ENCODE assay signal across 1 cellular context in genomic region chr12:121015825-121016766, GRCh38.
TF ChIP-seq lines count a peak whose summit lies in the region.

Gene C12orf43, minus strand, starts transcription at chr12:121016487. Its CDS starts 13 bp downstream, at chr12:121016474.

TF ChIP-seq in K562, 482 proteins besides CTCF, POLR2A, EP300 and RAD21 (continued from another document):
- TF ChIP-seq USF1 (CRISPR knock-in tag; IDR thresholded peaks at IDR 0.05) (peak; percentile 93), MAZ (CRISPR knock-in tag; conservative IDR thresholded peaks at IDR 0.05 in 1 of 2, IDR thresholded peaks at IDR 0.05 in 1 of 2) (peak; percentile 46; a peak in 1 of 4 replicates), ZNF830 (CRISPR knock-in tag; IDR thresholded peaks at IDR 0.05) (no peak), TAF9B (IDR thresholded peaks at IDR 0.05; ENCODE audit: partially characterized antibody) (peak; percentile 71), NFIC (IDR thresholded peaks at IDR 0.05) (peak; percentile 12; the same call in 1 of the 2 replicates), POLR2B (IDR thresholded peaks at IDR 0.05; ENCODE audit: low read depth, partially characterized antibody) (peak; percentile 67), FOXK2 (conservative IDR thresholded peaks at IDR 0.05 in 1 of 2, IDR thresholded peaks at IDR 0.05 in 1 of 2; ENCODE audit: low read depth in 2 of 2) (peak; percentile 71 to 86), SMAD1 (IDR thresholded peaks at IDR 0.05; ENCODE audit: low read depth, low read length, partially characterized antibody) (peak; percentile 28), RBFOX2 (IDR thresholded peaks at IDR 0.05; ENCODE audit: low read depth, low read length) (peak; percentile 89), MYC (IDR thresholded peaks at IDR 0.05; ENCODE audit: low read depth, low read length) (peak; percentile 57), MYC (CRISPR knock-in tag; IDR thresholded peaks at IDR 0.05; ENCODE audit: borderline replicate concordance, low read depth) (peak; percentile 52; the same call in 1 of the 2 replicates), HCFC1 (IDR thresholded peaks at IDR 0.05; ENCODE audit: low read depth, low read length) (peak; percentile 98), BCL6 (CRISPR knock-in tag; IDR thresholded peaks at IDR 0.05) (0 out of 2 replicates have a peak, but pooled peaks have one; percentile 20), HDAC8 (tag; IDR thresholded peaks at IDR 0.05) (0 out of 2 replicates have a peak, but pooled peaks have one; percentile 6), ZC3H11A (IDR thresholded peaks at IDR 0.05; ENCODE audit: low read depth, low read length) (0 out of 2 replicates have a peak, but pooled peaks have one; percentile 59), POLR2AphosphoS5 (IDR thresholded peaks at IDR 0.05; ENCODE audit: control insufficient read depth, insufficient read depth, low read depth, low read length) (peak; percentile 88), RAD51 (IDR thresholded peaks at IDR 0.05; ENCODE audit: borderline replicate concordance, low read depth) (peak; percentile 80), GTF2F1 (IDR thresholded peaks at IDR 0.05; ENCODE audit: low read depth, low read length) (peak; percentile 69), MXI1 (IDR thresholded peaks at IDR 0.05; ENCODE audit: low read depth, low read length) (peak; percentile 87), CHD2 (IDR thresholded peaks at IDR 0.05; ENCODE audit: low read depth, low read length) (peak; percentile 66), PBX2 (CRISPR knock-in tag; IDR thresholded peaks at IDR 0.05; ENCODE audit: low read depth) (no peak), PBX2 (tag; conservative IDR thresholded peaks at IDR 0.05; ENCODE audit: low read depth) (no peak), ZNF583 (CRISPR knock-in tag; IDR thresholded peaks at IDR 0.05) (peak; percentile 74; the same call in 1 of the 2 replicates), GTF2B (IDR thresholded peaks at IDR 0.05; ENCODE audit: extremely low read depth, insufficient read length) (no peak), TBP (optimal IDR thresholded peaks at IDR 0.05; ENCODE audit: low read depth, low read length) (peak; percentile 92), LEF1 (IDR thresholded peaks at IDR 0.05) (no peak), USF2 (CRISPR knock-in tag; IDR thresholded peaks at IDR 0.05) (peak; percentile 90), GABPB1 (CRISPR knock-in tag; IDR thresholded peaks at IDR 0.05) (peak; percentile 77; the same call in 1 of the 2 replicates)
- TF ChIP-seq, protein P1, sequence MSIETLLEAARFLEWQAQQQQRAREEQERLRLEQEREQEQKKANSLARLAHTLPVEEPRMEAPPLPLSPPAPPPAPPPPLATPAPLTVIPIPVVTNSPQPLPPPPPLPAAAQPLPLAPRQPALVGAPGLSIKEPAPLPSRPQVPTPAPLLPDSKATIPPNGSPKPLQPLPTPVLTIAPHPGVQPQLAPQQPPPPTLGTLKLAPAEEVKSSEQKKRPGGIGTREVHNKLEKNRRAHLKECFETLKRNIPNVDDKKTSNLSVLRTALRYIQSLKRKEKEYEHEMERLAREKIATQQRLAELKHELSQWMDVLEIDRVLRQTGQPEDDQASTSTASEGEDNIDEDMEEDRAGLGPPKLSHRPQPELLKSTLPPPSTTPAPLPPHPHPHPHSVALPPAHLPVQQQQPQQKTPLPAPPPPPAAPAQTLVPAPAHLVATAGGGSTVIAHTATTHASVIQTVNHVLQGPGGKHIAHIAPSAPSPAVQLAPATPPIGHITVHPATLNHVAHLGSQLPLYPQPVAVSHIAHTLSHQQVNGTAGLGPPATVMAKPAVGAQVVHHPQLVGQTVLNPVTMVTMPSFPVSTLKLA (conservative IDR thresholded peaks at IDR 0.05), result peak; percentile 71 to 86; a peak in 3 of 4 replicates
- TF ChIP-seq, protein P2, sequence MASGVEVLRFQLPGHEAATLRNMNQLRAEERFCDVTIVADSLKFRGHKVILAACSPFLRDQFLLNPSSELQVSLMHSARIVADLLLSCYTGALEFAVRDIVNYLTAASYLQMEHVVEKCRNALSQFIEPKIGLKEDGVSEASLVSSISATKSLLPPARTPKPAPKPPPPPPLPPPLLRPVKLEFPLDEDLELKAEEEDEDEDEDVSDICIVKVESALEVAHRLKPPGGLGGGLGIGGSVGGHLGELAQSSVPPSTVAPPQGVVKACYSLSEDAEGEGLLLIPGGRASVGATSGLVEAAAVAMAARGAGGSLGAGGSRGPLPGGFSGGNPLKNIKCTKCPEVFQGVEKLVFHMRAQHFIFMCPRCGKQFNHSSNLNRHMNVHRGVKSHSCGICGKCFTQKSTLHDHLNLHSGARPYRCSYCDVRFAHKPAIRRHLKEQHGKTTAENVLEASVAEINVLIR (CRISPR knock-in tag; IDR thresholded peaks at IDR 0.05), result peak; percentile 92
- TF ChIP-seq, protein P3, sequence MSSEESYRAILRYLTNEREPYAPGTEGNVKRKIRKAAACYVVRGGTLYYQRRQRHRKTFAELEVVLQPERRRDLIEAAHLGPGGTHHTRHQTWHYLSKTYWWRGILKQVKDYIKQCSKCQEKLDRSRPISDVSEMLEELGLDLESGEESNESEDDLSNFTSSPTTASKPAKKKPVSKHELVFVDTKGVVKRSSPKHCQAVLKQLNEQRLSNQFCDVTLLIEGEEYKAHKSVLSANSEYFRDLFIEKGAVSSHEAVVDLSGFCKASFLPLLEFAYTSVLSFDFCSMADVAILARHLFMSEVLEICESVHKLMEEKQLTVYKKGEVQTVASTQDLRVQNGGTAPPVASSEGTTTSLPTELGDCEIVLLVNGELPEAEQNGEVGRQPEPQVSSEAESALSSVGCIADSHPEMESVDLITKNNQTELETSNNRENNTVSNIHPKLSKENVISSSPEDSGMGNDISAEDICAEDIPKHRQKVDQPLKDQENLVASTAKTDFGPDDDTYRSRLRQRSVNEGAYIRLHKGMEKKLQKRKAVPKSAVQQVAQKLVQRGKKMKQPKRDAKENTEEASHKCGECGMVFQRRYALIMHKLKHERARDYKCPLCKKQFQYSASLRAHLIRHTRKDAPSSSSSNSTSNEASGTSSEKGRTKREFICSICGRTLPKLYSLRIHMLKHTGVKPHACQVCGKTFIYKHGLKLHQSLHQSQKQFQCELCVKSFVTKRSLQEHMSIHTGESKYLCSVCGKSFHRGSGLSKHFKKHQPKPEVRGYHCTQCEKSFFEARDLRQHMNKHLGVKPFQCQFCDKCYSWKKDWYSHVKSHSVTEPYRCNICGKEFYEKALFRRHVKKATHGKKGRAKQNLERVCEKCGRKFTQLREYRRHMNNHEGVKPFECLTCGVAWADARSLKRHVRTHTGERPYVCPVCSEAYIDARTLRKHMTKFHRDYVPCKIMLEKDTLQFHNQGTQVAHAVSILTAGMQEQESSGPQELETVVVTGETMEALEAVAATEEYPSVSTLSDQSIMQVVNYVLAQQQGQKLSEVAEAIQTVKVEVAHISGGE (CRISPR knock-in tag; IDR thresholded peaks at IDR 0.05), result peak in 1 of 3 experiments; percentile 69; a peak in 2 of 6 replicates
- TF ChIP-seq, protein P4, sequence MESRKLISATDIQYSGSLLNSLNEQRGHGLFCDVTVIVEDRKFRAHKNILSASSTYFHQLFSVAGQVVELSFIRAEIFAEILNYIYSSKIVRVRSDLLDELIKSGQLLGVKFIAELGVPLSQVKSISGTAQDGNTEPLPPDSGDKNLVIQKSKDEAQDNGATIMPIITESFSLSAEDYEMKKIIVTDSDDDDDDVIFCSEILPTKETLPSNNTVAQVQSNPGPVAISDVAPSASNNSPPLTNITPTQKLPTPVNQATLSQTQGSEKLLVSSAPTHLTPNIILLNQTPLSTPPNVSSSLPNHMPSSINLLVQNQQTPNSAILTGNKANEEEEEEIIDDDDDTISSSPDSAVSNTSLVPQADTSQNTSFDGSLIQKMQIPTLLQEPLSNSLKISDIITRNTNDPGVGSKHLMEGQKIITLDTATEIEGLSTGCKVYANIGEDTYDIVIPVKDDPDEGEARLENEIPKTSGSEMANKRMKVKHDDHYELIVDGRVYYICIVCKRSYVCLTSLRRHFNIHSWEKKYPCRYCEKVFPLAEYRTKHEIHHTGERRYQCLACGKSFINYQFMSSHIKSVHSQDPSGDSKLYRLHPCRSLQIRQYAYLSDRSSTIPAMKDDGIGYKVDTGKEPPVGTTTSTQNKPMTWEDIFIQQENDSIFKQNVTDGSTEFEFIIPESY (CRISPR knock-in tag; IDR thresholded peaks at IDR 0.05), result 0 out of 2 replicates have a peak, but pooled peaks have one; percentile 30
- TF ChIP-seq, protein P5, sequence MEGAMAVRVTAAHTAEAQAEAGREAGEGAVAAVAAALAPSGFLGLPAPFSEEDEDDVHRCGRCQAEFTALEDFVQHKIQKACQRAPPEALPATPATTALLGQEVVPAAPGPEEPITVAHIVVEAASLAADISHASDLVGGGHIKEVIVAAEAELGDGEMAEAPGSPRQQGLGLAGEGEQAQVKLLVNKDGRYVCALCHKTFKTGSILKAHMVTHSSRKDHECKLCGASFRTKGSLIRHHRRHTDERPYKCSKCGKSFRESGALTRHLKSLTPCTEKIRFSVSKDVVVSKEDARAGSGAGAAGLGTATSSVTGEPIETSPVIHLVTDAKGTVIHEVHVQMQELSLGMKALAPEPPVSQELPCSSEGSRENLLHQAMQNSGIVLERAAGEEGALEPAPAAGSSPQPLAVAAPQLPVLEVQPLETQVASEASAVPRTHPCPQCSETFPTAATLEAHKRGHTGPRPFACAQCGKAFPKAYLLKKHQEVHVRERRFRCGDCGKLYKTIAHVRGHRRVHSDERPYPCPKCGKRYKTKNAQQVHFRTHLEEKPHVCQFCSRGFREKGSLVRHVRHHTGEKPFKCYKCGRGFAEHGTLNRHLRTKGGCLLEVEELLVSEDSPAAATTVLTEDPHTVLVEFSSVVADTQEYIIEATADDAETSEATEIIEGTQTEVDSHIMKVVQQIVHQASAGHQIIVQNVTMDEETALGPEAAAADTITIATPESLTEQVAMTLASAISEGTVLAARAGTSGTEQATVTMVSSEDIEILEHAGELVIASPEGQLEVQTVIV (CRISPR knock-in tag; IDR thresholded peaks at IDR 0.05; ENCODE audit: borderline replicate concordance), result no peak
- TF ChIP-seq, protein P6, sequence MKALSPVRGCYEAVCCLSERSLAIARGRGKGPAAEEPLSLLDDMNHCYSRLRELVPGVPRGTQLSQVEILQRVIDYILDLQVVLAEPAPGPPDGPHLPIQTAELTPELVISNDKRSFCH (CRISPR knock-in tag; IDR thresholded peaks at IDR 0.05), result no peak
- TF ChIP-seq, protein P6 (tag; IDR thresholded peaks at IDR 0.05), result 0 out of 2 replicates have a peak, but pooled peaks have one; percentile 29
